In the genomic region with DNA sequence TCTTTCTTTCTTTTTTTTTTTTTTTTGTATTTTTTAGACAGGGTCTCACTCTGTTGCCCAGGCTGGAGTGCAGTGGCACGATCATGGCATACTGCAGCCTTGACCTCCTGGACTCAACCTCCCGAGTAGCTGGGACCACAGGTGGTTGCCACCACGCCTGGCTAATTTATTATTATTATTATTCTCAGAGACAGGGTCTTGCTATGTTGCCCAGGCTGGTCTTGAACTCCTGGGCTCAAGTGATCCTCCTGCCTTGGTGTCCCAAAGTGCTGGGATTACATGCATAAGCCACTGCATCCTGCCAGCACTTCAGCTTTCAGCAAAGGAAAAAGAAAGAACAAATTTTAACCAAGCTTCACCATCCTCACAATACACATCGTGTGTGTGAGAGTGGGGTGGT, we compare ENCODE assay signal across 39 cellular contexts.
"Had no signal": no experiment of that assay in that cellular context is flagged by ENCODE, and none has a peak within 500 bp of the region (broad histone marks: within the 10 kb centered on the region; RNA-seq: fewer than 3 reads in every experiment).

No MANE protein-coding gene starts in this region.

- H3K36me3 ChIP-seq: ascending aorta, cardiac muscle cell had no signal

- H3K4me1 Mint-ChIP-seq: activated CD4-positive, alpha-beta memory T cell treated with anti-CD3 and anti-CD28 coated beads, Interleukin-2, amount 10 ng/mL, durations not matched to agents 7 days and 5 days; activated CD4-positive, alpha-beta T cell treated with anti-CD3 and anti-CD28 coated beads for 36 hours; activated CD4-positive, alpha-beta T cell treated with anti-CD3 and anti-CD28 coated beads, Interleukin-2, amount 10 ng/mL, durations not matched to agents 7 days and 5 days; activated CD8-positive, alpha-beta memory T cell treated with anti-CD3 and anti-CD28 coated beads, Interleukin-2, amount 10 ng/mL, durations not matched to agents 7 days and 5 days; activated naive CD4-positive, alpha-beta T cell treated with anti-CD3 and anti-CD28 coated beads, Interleukin-2, amount 10 ng/mL, durations not matched to agents 7 days and 5 days; activated naive CD4-positive, alpha-beta T cell treated with anti-CD3 and anti-CD28 coated beads, Interleukin-2, amount 50 U/mL, for 24 hours; activated naive CD8-positive, alpha-beta T cell treated with anti-CD3 and anti-CD28 coated beads, Interleukin-2, amount 10 ng/mL, durations not matched to agents 7 days and 5 days; activated naive CD8-positive, alpha-beta T cell treated with anti-CD3 and anti-CD28 coated beads, Interleukin-2, amount 50 U/mL, for 24 hours; central memory CD8-positive, alpha-beta T cell had no signal

- FAIRE-seq: bronchial epithelial cell, TTC549 had no signal

- H3K27ac Mint-ChIP-seq: activated CD4-positive, alpha-beta memory T cell treated with anti-CD3 and anti-CD28 coated beads, Interleukin-2, amount 10 ng/mL, durations not matched to agents 7 days and 5 days; activated CD4-positive, alpha-beta T cell treated with anti-CD3 and anti-CD28 coated beads for 36 hours; activated CD4-positive, alpha-beta T cell treated with anti-CD3 and anti-CD28 coated beads, Interleukin-2, amount 10 ng/mL, durations not matched to agents 7 days and 5 days; activated CD8-positive, alpha-beta memory T cell treated with anti-CD3 and anti-CD28 coated beads, Interleukin-2, amount 10 ng/mL, durations not matched to agents 7 days and 5 days; activated CD8-positive, alpha-beta T cell treated with anti-CD3 and anti-CD28 coated beads, Interleukin-2, amount 10 ng/mL, durations not matched to agents 7 days and 5 days; activated naive CD4-positive, alpha-beta T cell treated with anti-CD3 and anti-CD28 coated beads, Interleukin-2, amount 10 ng/mL, durations not matched to agents 7 days and 5 days; activated naive CD4-positive, alpha-beta T cell treated with anti-CD3 and anti-CD28 coated beads, Interleukin-2, amount 50 U/mL, for 24 hours; activated naive CD8-positive, alpha-beta T cell; activated naive CD8-positive, alpha-beta T cell treated with anti-CD3 and anti-CD28 coated beads, Interleukin-2, amount 10 ng/mL, durations not matched to agents 7 days and 5 days; activated naive CD8-positive, alpha-beta T cell treated with anti-CD3 and anti-CD28 coated beads, Interleukin-2, amount 50 U/mL, for 24 hours; activated T-cell treated with anti-CD3 and anti-CD28 coated beads, Interleukin-2, amount 50 U/mL, for 24 hours; activated T-helper 2 cell treated with anti-CD3 and anti-CD28 coated beads, Interferon-gamma antibody, Interleukin-2, Interleukin-4, amounts not matched to agents 10 μg/mL and 5 μg/mL and 100 μg/mL, durations not matched to agents 14 hours and 24 hours and 36 hours; brain; T-helper 1 cell treated with Interleukin-12 subunit alpha and Interleukin-12 subunit beta and Interleukin-4 antibody, amounts not matched to agents 30 μg/mL and 1 μg/mL, for 36 hours; T-helper 2 cell treated with Interferon-gamma antibody and Interleukin-4, amounts not matched to agents 5 μg/mL and 100 μg/mL, for 36 hours had no signal

- H3K9me3 Mint-ChIP-seq: activated naive CD4-positive, alpha-beta T cell treated with anti-CD3 and anti-CD28 coated beads, Interleukin-2, amount 10 ng/mL, durations not matched to agents 7 days and 5 days; activated naive CD4-positive, alpha-beta T cell treated with anti-CD3 and anti-CD28 coated beads, Interleukin-2, amount 50 U/mL, for 24 hours; activated naive CD8-positive, alpha-beta T cell treated with anti-CD3 and anti-CD28 coated beads, Interleukin-2, amount 10 ng/mL, durations not matched to agents 7 days and 5 days; activated naive CD8-positive, alpha-beta T cell treated with anti-CD3 and anti-CD28 coated beads, Interleukin-2, amount 50 U/mL, for 24 hours; activated T-cell treated with anti-CD3 and anti-CD28 coated beads, Interleukin-2, amount 50 U/mL, for 24 hours; brain; central memory CD8-positive, alpha-beta T cell; T-helper 2 cell treated with Interferon-gamma antibody and Interleukin-4, amounts not matched to agents 5 μg/mL and 100 μg/mL, for 36 hours had no signal

- H3K27me3 ChIP-seq: ascending aorta, cardiac muscle cell had no signal

- H3K4me3 Mint-ChIP-seq: activated CD4-positive, alpha-beta memory T cell treated with anti-CD3 and anti-CD28 coated beads, Interleukin-2, amount 10 ng/mL, durations not matched to agents 7 days and 5 days; activated CD4-positive, alpha-beta T cell treated with anti-CD3 and anti-CD28 coated beads for 36 hours; activated CD4-positive, alpha-beta T cell treated with anti-CD3 and anti-CD28 coated beads, Interleukin-2, amount 10 ng/mL, durations not matched to agents 7 days and 5 days; activated CD8-positive, alpha-beta memory T cell treated with anti-CD3 and anti-CD28 coated beads, Interleukin-2, amount 10 ng/mL, durations not matched to agents 7 days and 5 days; activated CD8-positive, alpha-beta T cell treated with anti-CD3 and anti-CD28 coated beads, Interleukin-2, amount 10 ng/mL, durations not matched to agents 7 days and 5 days; activated naive CD4-positive, alpha-beta T cell treated with anti-CD3 and anti-CD28 coated beads, Interleukin-2, amount 10 ng/mL, durations not matched to agents 7 days and 5 days; activated naive CD4-positive, alpha-beta T cell treated with anti-CD3 and anti-CD28 coated beads, Interleukin-2, amount 50 U/mL, for 24 hours; activated naive CD8-positive, alpha-beta T cell; activated naive CD8-positive, alpha-beta T cell treated with anti-CD3 and anti-CD28 coated beads, Interleukin-2, amount 10 ng/mL, durations not matched to agents 7 days and 5 days; activated naive CD8-positive, alpha-beta T cell treated with anti-CD3 and anti-CD28 coated beads, Interleukin-2, amount 50 U/mL, for 24 hours; activated T-cell treated with anti-CD3 and anti-CD28 coated beads, Interleukin-2, amount 50 U/mL, for 24 hours; brain; central memory CD8-positive, alpha-beta T cell; T-helper 1 cell treated with Interleukin-12 subunit alpha and Interleukin-12 subunit beta and Interleukin-4 antibody, amounts not matched to agents 30 μg/mL and 1 μg/mL, for 36 hours; T-helper 2 cell treated with Interferon-gamma antibody and Interleukin-4, amounts not matched to agents 5 μg/mL and 100 μg/mL, for 36 hours had no signal

- H3K36me3 Mint-ChIP-seq: activated CD8-positive, alpha-beta memory T cell treated with anti-CD3 and anti-CD28 coated beads, Interleukin-2, amount 10 ng/mL, durations not matched to agents 7 days and 5 days; activated naive CD4-positive, alpha-beta T cell treated with anti-CD3 and anti-CD28 coated beads, Interleukin-2, amount 10 ng/mL, durations not matched to agents 7 days and 5 days; activated naive CD4-positive, alpha-beta T cell treated with anti-CD3 and anti-CD28 coated beads, Interleukin-2, amount 50 U/mL, for 24 hours; activated naive CD8-positive, alpha-beta T cell; activated naive CD8-positive, alpha-beta T cell treated with anti-CD3 and anti-CD28 coated beads, Interleukin-2, amount 10 ng/mL, durations not matched to agents 7 days and 5 days; brain had no signal

- H3K4me3 ChIP-seq: ascending aorta, cardiac muscle cell had no signal

- ATAC-seq: activated CD4-positive, alpha-beta T cell treated with anti-CD3 and anti-CD28 coated beads for 36 hours; activated CD4-positive, CD25-positive, alpha-beta regulatory T cell treated with anti-CD3 and anti-CD28 coated beads, Interleukin-2, amount 50 U/mL, for 24 hours; activated CD8-positive, alpha-beta memory T cell treated with anti-CD3 and anti-CD28 coated beads, Interleukin-2, amount 10 ng/mL, durations not matched to agents 7 days and 5 days; activated CD8-positive, alpha-beta T cell treated with anti-CD3 and anti-CD28 coated beads, Interleukin-2, amount 10 ng/mL, durations not matched to agents 7 days and 5 days; activated naive CD8-positive, alpha-beta T cell treated with anti-CD3 and anti-CD28 coated beads, Interleukin-2, amount 50 U/mL, for 24 hours had no signal

- H3K27ac ChIP-seq: ascending aorta, cardiac muscle cell, VCaP had no signal

- H3K9me3 ChIP-seq: ascending aorta had no signal

- DNase-seq: activated CD4-positive, alpha-beta memory T cell treated with anti-CD3 and anti-CD28 coated beads, Interleukin-2, amount 10 ng/mL, durations not matched to agents 7 days and 5 days; activated CD4-positive, alpha-beta T cell treated with anti-CD3 and anti-CD28 coated beads for 1 hour; activated CD4-positive, alpha-beta T cell treated with anti-CD3 and anti-CD28 coated beads for 36 hours; activated CD4-positive, alpha-beta T cell treated with anti-CD3 and anti-CD28 coated beads for 48 hours; activated CD4-positive, alpha-beta T cell treated with anti-CD3 and anti-CD28 coated beads, Interleukin-2, amount 10 ng/mL, durations not matched to agents 7 days and 5 days; activated CD4-positive, alpha-beta T cell treated with anti-CD3 and anti-CD28 coated beads, Interleukin-2, amount 50 U/mL, for 48 hours; activated CD4-positive, CD25-positive, alpha-beta regulatory T cell; activated CD8-positive, alpha-beta memory T cell treated with anti-CD3 and anti-CD28 coated beads for 24 hours; activated CD8-positive, alpha-beta memory T cell treated with anti-CD3 and anti-CD28 coated beads, Interleukin-2, amount 10 ng/mL, durations not matched to agents 7 days and 5 days; activated CD8-positive, alpha-beta memory T cell treated with anti-CD3 and anti-CD28 coated beads, Interleukin-2, amount 50 U/mL, for 48 hours; activated CD8-positive, alpha-beta T cell treated with anti-CD3 and anti-CD28 coated beads, Interleukin-2, amount 10 ng/mL, durations not matched to agents 7 days and 5 days; activated effector memory CD4-positive, alpha-beta T cell treated with Interleukin-2 at 50 U/mL for 16 hours; activated gamma-delta T cell; activated naive CD4-positive, alpha-beta T cell treated with anti-CD3 and anti-CD28 coated beads, Interleukin-2, amount 10 ng/mL, durations not matched to agents 7 days and 5 days; activated naive CD4-positive, alpha-beta T cell treated with Interleukin-2 at 50 U/mL for 16 hours; activated naive CD8-positive, alpha-beta T cell treated with anti-CD3 and anti-CD28 coated beads, Interleukin-2, amount 10 ng/mL, durations not matched to agents 7 days and 5 days; activated naive CD8-positive, alpha-beta T cell treated with anti-CD3 and anti-CD28 coated beads, Interleukin-2, amount 50 U/mL, for 24 hours; activated T-cell treated with anti-CD3 and anti-CD28 coated beads, Interleukin-2, amount 50 U/mL, for 24 hours; activated T-cell treated with anti-CD3 and anti-CD28 coated beads, Interleukin-2, amount 50 U/mL, for 48 hours; amygdala; anterior cingulate cortex; caudate nucleus; cerebellar nuclear complex; T-helper 1 cell; T-helper 2 cell; T-helper 9 cell had no signal
